13 cellular contexts compared by ENCODE assay signal in genomic region chrX:38215141-38215540, GRCh38. TPM values are rescaled to one million over a fixed set of nuclear protein-coding genes. Genes with fewer than 3 reads are reported as not detected.
DNase-seq lines count a peak whose midpoint lies in the region; ATAC-seq, FAIRE-seq and TF ChIP-seq lines count a peak whose summit lies in the region.
"Had no signal": no experiment of that assay in that cellular context is flagged by ENCODE, and none has a peak within 500 bp of the region (broad histone marks: within the 10 kb centered on the region; RNA-seq: fewer than 3 reads in every experiment).

No MANE protein-coding gene starts in this region.

- TF ChIP-seq POLR2A in H54 (IDR thresholded peaks at IDR 0.05; ENCODE audit: low read depth, low read length), result no peak

- DNase-seq in A172 (ENCODE audit: low spot score) (peak; percentile 86), H54 (ENCODE audit: insufficient read length, low spot score) (no peak), amniotic epithelial cell (ENCODE audit: low read depth) (peak; percentile 67), glomerular visceral epithelial cell (ENCODE audit: extremely low spot score) (peak; percentile 37), SHP77 (lab: John Stamatoyannopoulos, UW) (no peak)
- DNase-seq in activated CD4-positive, alpha-beta T cell treated with anti-CD3 and anti-CD28 coated beads, Interleukin-2, amount 50 U/mL, for 4 hours, result no peak
- DNase-seq: ACHN; activated naive CD8-positive, alpha-beta T cell treated with anti-CD3 and anti-CD28 coated beads for 36 hours; DMS153; pancreas had no signal

- ATAC-seq in GM18861 (IDR thresholded peaks at IDR 0.05; ENCODE audit: unreplicated experiment), result no peak
- no peak for ATAC-seq in HG02840 (IDR thresholded peaks at IDR 0.05; ENCODE audit: low FRiP score, unreplicated experiment)
- ATAC-seq: pancreas had no signal

- FAIRE-seq in H54 (lab: Jason Lieb, UNC), result peak; percentile 11
- FAIRE-seq: colon, pancreas had no signal

RNA-seq across cellular contexts. Expression of gene SRPX, which starts 5.5 kb away (rescaled TPM):
- 63.8 and 71.2 TPM in 2 replicates for total RNA-seq in A172 (2014; rRNA removed; shearing (Covaris generic))
- total RNA-seq: activated naive CD8-positive, alpha-beta T cell treated with anti-CD3 and anti-CD28 coated beads for 36 hours had no signal

Comparison
In these comparisons a context has a peak if more than half of its experiments do, and no peak if none do; other contexts are left out.
1. DNase-seq: peak in A172 (single experiment), amniotic epithelial cell (single experiment) and glomerular visceral epithelial cell (single experiment); none in H54 (single experiment), SHP77 (0 of 2) and activated CD4-positive, alpha-beta T cell treated with anti-CD3 and anti-CD28 coated beads, Interleukin-2, amount 50 U/mL, for 4 hours (0 of 2).